In the genomic region with DNA sequence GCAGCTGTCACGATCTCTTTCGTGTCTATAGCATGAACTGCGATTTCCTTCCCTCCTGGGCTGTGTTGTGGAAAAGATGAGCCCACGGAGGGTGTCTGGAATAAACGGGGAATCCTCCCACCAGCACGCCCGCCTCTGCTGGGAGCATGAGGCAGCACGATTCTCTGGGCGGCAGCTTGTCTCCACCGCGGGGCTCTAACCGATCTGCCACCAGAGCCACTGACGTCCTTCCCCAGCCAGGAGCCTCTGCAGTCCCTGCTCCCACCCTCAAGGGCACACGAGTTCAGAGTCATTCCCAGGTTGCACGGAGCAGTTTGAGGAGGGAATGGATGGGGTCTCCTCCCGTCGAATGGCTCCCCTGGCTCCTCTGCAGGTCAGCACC, we compare ENCODE assay signal across 1 cellular context.
TF ChIP-seq lines count a peak whose summit lies in the region.

No MANE protein-coding gene starts in this region.

TF ChIP-seq in GM23338, 12 proteins besides CTCF, POLR2A, EP300 and RAD21 (continued from another document):
- TF ChIP-seq, protein P1, sequence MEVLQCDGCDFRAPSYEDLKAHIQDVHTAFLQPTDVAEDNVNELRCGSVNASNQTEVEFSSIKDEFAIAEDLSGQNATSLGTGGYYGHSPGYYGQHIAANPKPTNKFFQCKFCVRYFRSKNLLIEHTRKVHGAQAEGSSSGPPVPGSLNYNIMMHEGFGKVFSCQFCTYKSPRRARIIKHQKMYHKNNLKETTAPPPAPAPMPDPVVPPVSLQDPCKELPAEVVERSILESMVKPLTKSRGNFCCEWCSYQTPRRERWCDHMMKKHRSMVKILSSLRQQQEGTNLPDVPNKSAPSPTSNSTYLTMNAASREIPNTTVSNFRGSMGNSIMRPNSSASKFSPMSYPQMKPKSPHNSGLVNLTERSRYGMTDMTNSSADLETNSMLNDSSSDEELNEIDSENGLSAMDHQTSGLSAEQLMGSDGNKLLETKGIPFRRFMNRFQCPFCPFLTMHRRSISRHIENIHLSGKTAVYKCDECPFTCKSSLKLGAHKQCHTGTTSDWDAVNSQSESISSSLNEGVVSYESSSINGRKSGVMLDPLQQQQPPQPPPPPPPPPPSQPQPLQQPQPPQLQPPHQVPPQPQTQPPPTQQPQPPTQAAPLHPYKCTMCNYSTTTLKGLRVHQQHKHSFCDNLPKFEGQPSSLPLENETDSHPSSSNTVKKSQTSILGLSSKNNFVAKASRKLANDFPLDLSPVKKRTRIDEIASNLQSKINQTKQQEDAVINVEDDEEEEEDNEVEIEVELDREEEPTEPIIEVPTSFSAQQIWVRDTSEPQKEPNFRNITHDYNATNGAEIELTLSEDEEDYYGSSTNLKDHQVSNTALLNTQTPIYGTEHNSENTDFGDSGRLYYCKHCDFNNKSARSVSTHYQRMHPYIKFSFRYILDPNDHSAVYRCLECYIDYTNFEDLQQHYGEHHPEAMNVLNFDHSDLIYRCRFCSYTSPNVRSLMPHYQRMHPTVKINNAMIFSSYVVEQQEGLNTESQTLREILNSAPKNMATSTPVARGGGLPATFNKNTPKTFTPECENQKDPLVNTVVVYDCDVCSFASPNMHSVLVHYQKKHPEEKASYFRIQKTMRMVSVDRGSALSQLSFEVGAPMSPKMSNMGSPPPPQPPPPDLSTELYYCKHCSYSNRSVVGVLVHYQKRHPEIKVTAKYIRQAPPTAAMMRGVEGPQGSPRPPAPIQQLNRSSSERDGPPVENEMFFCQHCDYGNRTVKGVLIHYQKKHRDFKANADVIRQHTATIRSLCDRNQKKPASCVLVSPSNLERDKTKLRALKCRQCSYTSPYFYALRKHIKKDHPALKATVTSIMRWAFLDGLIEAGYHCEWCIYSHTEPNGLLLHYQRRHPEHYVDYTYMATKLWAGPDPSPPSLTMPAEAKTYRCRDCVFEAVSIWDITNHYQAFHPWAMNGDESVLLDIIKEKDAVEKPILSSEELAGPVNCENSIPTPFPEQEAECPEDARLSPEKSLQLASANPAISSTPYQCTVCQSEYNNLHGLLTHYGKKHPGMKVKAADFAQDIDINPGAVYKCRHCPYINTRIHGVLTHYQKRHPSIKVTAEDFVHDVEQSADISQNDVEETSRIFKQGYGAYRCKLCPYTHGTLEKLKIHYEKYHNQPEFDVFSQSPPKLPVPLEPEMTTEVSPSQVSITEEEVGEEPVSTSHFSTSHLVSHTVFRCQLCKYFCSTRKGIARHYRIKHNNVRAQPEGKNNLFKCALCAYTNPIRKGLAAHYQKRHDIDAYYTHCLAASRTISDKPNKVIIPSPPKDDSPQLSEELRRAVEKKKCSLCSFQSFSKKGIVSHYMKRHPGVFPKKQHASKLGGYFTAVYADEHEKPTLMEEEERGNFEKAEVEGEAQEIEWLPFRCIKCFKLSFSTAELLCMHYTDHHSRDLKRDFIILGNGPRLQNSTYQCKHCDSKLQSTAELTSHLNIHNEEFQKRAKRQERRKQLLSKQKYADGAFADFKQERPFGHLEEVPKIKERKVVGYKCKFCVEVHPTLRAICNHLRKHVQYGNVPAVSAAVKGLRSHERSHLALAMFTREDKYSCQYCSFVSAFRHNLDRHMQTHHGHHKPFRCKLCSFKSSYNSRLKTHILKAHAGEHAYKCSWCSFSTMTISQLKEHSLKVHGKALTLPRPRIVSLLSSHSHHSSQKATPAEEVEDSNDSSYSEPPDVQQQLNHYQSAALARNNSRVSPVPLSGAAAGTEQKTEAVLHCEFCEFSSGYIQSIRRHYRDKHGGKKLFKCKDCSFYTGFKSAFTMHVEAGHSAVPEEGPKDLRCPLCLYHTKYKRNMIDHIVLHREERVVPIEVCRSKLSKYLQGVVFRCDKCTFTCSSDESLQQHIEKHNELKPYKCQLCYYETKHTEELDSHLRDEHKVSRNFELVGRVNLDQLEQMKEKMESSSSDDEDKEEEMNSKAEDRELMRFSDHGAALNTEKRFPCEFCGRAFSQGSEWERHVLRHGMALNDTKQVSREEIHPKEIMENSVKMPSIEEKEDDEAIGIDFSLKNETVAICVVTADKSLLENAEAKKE (CRISPR knock-in tag; IDR thresholded peaks at IDR 0.05), result no peak
- TF ChIP-seq CREB1 (CRISPR knock-in tag; IDR thresholded peaks at IDR 0.05; ENCODE audit: low read depth) (no peak), ZNF331 (CRISPR knock-in tag; IDR thresholded peaks at IDR 0.05; ENCODE audit: low read depth) (no peak), ZNF114 (CRISPR knock-in tag; IDR thresholded peaks at IDR 0.05) (no peak), POLR2AphosphoS5 (IDR thresholded peaks at IDR 0.05; ENCODE audit: low read depth) (no peak)
TF ChIP-seq in GM23338: peak in this region for 0.
